In genomic region chr7:44145969-44146897, GRCh38 we compare ENCODE assay signal across 8 cellular contexts. TPM values are rescaled to one million over a fixed set of nuclear protein-coding genes. Genes with fewer than 3 reads are reported as not detected.
A peak's percentile ranks its signal among the peaks of the same experiment; 100 is the strongest.
DNase-seq lines count a peak whose midpoint lies in the region.

No MANE protein-coding gene starts in this region.

- DNase-seq in HCEC 1CT, result peak; percentile 36
- DNase-seq in activated CD4-positive, alpha-beta T cell treated with anti-CD3 and anti-CD28 coated beads for 4 hours, result peak; percentile 69 to 70
- peak; percentile 55 to 78 for DNase-seq in stimulated activated CD4-positive, alpha-beta T cell treated with anti-CD3 and anti-CD28 coated beads, Interleukin-2, amount 100 ng/mL, for 24 hours
- DNase-seq in H4 (ENCODE audit: low spot score), result no peak
- DNase-seq in DMS79 treated with DMSO at 0.1 percent for 48 hours (lab: John Stamatoyannopoulos, UW), result no peak
- no peak for DNase-seq in KG1 (lab: John Stamatoyannopoulos, UW)

- H3K27ac ChIP-seq in cingulate gyrus (ENCODE audit: low read depth, low read length), result peak overlapping the region; percentile 72
- peak overlapping the region; percentile 46 for H3K27ac ChIP-seq in layer of hippocampus (ENCODE audit: low read depth, low read length)

- peaks cover 2% of the 10 kb centered on the region for H3K27me3 ChIP-seq in layer of hippocampus (ENCODE audit: control insufficient read depth, insufficient read depth, low read length)

RNA-seq across cellular contexts. Expression of gene MYL7, which starts 5.1 kb away (rescaled TPM):
- total RNA-seq in H4 (2014; rRNA removed; shearing (Covaris generic)), result not detected in 2 replicates

RNA-seq across cellular contexts. Expression of gene POLD2, which starts 22.9 kb away (rescaled TPM):
- 185 and 198 TPM in 2 replicates for total RNA-seq in H4 (2014; rRNA removed; shearing (Covaris generic))

RNA-seq across cellular contexts. Expression of gene AEBP1, which starts 42.1 kb away (rescaled TPM):
- total RNA-seq in H4 (2014; rRNA removed; shearing (Covaris generic)), result 0.06 TPM in 1 of 2 replicates, not detected in the other

RNA-seq across cellular contexts. Expression of gene GCK, which starts 43.0 kb away (rescaled TPM):
- total RNA-seq in H4 (2014; rRNA removed; shearing (Covaris generic)), result not detected in 2 replicates

RNA-seq across cellular contexts. Expression of gene YKT6, which starts 54.5 kb away (rescaled TPM):
- total RNA-seq in H4 (2014; rRNA removed; shearing (Covaris generic)), result 132 and 136 TPM in 2 replicates

Comparison
In these comparisons a context has a peak if more than half of its experiments do, and no peak if none do; other contexts are left out.
1. DNase-seq: peak in HCEC 1CT (single experiment), activated CD4-positive, alpha-beta T cell treated with anti-CD3 and anti-CD28 coated beads for 4 hours (2 of 2) and stimulated activated CD4-positive, alpha-beta T cell treated with anti-CD3 and anti-CD28 coated beads, Interleukin-2, amount 100 ng/mL, for 24 hours (2 of 2); none in H4 (single experiment), DMS79 treated with DMSO at 0.1 percent for 48 hours (single experiment) and KG1 (single experiment).